ENCODE assay signal across 14 cellular contexts in the genomic region with DNA sequence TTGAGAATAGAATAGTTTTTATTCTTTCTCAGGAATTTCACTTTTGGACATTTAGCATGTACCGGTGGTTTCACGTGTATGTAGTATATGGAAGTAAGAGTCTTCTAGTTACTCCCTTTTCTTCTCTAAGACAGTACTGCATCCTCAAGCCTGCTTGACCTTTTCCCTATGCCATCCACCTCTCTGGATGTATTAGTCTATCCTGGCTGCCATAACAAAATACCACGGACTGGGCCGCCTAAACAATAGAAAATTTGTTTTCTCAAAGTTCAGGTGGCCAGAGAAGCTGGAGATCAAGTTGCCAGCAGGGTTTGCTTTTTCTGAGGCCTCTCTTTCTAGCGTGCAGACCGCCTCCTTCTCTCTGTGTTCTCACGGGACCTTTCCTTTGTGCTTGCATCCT. TPM values are rescaled to one million over a fixed set of nuclear protein-coding genes. Genes with fewer than 3 reads are reported as not detected.
A peak's percentile ranks its signal among the peaks of the same experiment; 100 is the strongest.
DNase-seq lines count a peak whose midpoint lies in the region; ATAC-seq and TF ChIP-seq lines count a peak whose summit lies in the region.
"Had no signal": no experiment of that assay in that cellular context is flagged by ENCODE, and none has a peak within 500 bp of the region (broad histone marks: within the 10 kb centered on the region; RNA-seq: fewer than 3 reads in every experiment).

No MANE protein-coding gene starts in this region.

- H3K9ac ChIP-seq in DND-41 (ENCODE audit: low read depth, low read length), result peak overlapping the region; percentile 84; the same call in 1 of the 2 replicates
- H3K9ac ChIP-seq: parathyroid adenoma had no signal

- H3K36me3 ChIP-seq in DND-41 (ENCODE audit: insufficient read depth, low read length), result peaks cover 20% of the 10 kb centered on the region
- H3K36me3 ChIP-seq: HAP-1, Peyer's patch had no signal

- no peaks in the 10 kb centered on the region for H3K9me3 Mint-ChIP-seq in activated T-cell treated with anti-CD3 and anti-CD28 coated beads, Interleukin-2, amount 50 U/mL, for 72 hours
- no peaks in the 10 kb centered on the region for H3K9me3 Mint-ChIP-seq in activated naive CD8-positive, alpha-beta T cell treated with anti-CD3 and anti-CD28 coated beads for 36 hours
- peaks cover 3% of the 10 kb centered on the region for H3K9me3 Mint-ChIP-seq in neural crest cell
- H3K9me3 Mint-ChIP-seq: stimulated activated memory B cell treated with anti-CD40 and anti-IgM and Interleukin-4, amounts not matched to agents 10 μg/mL and 1 μg/mL and 100 μg/mL, for 72 hours had no signal

- no peak for TF ChIP-seq CTCF in DND-41 (IDR thresholded peaks at IDR 0.05; ENCODE audit: borderline replicate concordance, extremely low read depth, low read length, poor library complexity, severe bottlenecking)
- no peak for TF ChIP-seq CTCF in neural crest cell (conservative IDR thresholded peaks at IDR 0.05)

- peaks cover 43% of the 10 kb centered on the region for H3K79me2 ChIP-seq in DND-41 (ENCODE audit: insufficient read depth, low read length)
- H3K79me2 ChIP-seq: parathyroid adenoma had no signal

- peaks cover 5% of the 10 kb centered on the region for H3K27me3 Mint-ChIP-seq in activated T-cell treated with anti-CD3 and anti-CD28 coated beads, Interleukin-2, amount 50 U/mL, for 72 hours (ENCODE audit: low read depth)
- H3K27me3 Mint-ChIP-seq in activated naive CD8-positive, alpha-beta T cell treated with anti-CD3 and anti-CD28 coated beads for 36 hours, result peaks cover 3% of the 10 kb centered on the region
- H3K27me3 Mint-ChIP-seq in neural crest cell (ENCODE audit: low read depth), result peaks cover 12% of the 10 kb centered on the region
- H3K27me3 Mint-ChIP-seq: stimulated activated memory B cell treated with anti-CD40 and anti-IgM and Interleukin-4, amounts not matched to agents 10 μg/mL and 1 μg/mL and 100 μg/mL, for 72 hours had no signal

- H4K20me1 ChIP-seq in DND-41 (ENCODE audit: insufficient read depth, low read length), result no peaks in the 10 kb centered on the region

- no peaks in the 10 kb centered on the region for H3K27me3 ChIP-seq in DND-41 (ENCODE audit: insufficient read depth, low read length, poor library complexity)
- H3K27me3 ChIP-seq: Peyer's patch had no signal

- peak overlapping the region; percentile 13 for H3K27ac ChIP-seq in DND-41 (ENCODE audit: low read length)

- peak overlapping the region; percentile 89 to 98 for H3K4me3 Mint-ChIP-seq in activated T-cell treated with anti-CD3 and anti-CD28 coated beads, Interleukin-2, amount 50 U/mL, for 72 hours
- peak overlapping the region; percentile 88 for H3K4me3 Mint-ChIP-seq in activated naive CD8-positive, alpha-beta T cell treated with anti-CD3 and anti-CD28 coated beads for 36 hours
- H3K4me3 Mint-ChIP-seq in neural crest cell, result peak overlapping the region; percentile 88

- peak overlapping the region; percentile 89 for H3K4me2 ChIP-seq in DND-41 (ENCODE audit: insufficient read depth, low read length)

- H3K27ac Mint-ChIP-seq in activated T-cell treated with anti-CD3 and anti-CD28 coated beads, Interleukin-2, amount 50 U/mL, for 72 hours, result no peak overlapping the region
- peak overlapping the region; percentile 63 for H3K27ac Mint-ChIP-seq in activated naive CD8-positive, alpha-beta T cell treated with anti-CD3 and anti-CD28 coated beads for 36 hours
- H3K27ac Mint-ChIP-seq in neural crest cell (ENCODE audit: unreplicated experiment), result no peak overlapping the region
- H3K27ac Mint-ChIP-seq: WTC11 had no signal

- peaks cover 7 to 8% of the 10 kb centered on the region in 2 donors for H3K36me3 Mint-ChIP-seq in activated T-cell treated with anti-CD3 and anti-CD28 coated beads, Interleukin-2, amount 50 U/mL, for 72 hours (ENCODE audit: insufficient read depth in 2 of 2)
- H3K36me3 Mint-ChIP-seq in activated naive CD8-positive, alpha-beta T cell treated with anti-CD3 and anti-CD28 coated beads for 36 hours, result peaks cover 8% of the 10 kb centered on the region
- H3K36me3 Mint-ChIP-seq in neural crest cell (ENCODE audit: low read depth), result peaks cover 4% of the 10 kb centered on the region

- ATAC-seq in activated T-cell treated with anti-CD3 and anti-CD28 coated beads, Interleukin-2, amount 50 U/mL, for 72 hours (replicated peaks in 1 of 2), result no peak
- ATAC-seq in DND-41 (ENCODE audit: insufficient read depth, low read depth), result no peak

- H3K9me3 ChIP-seq in DND-41 (ENCODE audit: insufficient read depth, low read length, severe bottlenecking), result peaks cover under 1% of the 10 kb centered on the region
- H3K9me3 ChIP-seq: HAP-1, Peyer's patch had no signal

- H3K4me1 ChIP-seq in DND-41 (ENCODE audit: insufficient read depth, low read length), result peaks cover 49% of the 10 kb centered on the region
- H3K4me1 ChIP-seq: parathyroid adenoma had no signal

- peaks cover 21% of the 10 kb centered on the region for H3K4me1 Mint-ChIP-seq in activated T-cell treated with anti-CD3 and anti-CD28 coated beads, Interleukin-2, amount 50 U/mL, for 72 hours (ENCODE audit: low read depth)
- H3K4me1 Mint-ChIP-seq in activated naive CD8-positive, alpha-beta T cell treated with anti-CD3 and anti-CD28 coated beads for 36 hours, result peaks cover 14% of the 10 kb centered on the region
- peaks cover 9% of the 10 kb centered on the region for H3K4me1 Mint-ChIP-seq in neural crest cell

- H3K4me3 ChIP-seq in DND-41 (ENCODE audit: low read depth in 1 of 2, low read length in 2 of 2), result no peak overlapping the region

- DNase-seq in activated T-cell treated with anti-CD3 and anti-CD28 coated beads, Interleukin-2, amount 50 U/mL, for 72 hours, result no peak
- no peak for DNase-seq in activated T-cell treated with anti-CD3 and anti-CD28 coated beads, Interleukin-2, amount 50 U/mL, for 48 hours
- DNase-seq in DND-41 (no peak), neural crest cell (ENCODE audit: low read depth, low spot score) (no peak), NCI-H748 treated with DMSO at 0.1 percent for 48 hours (lab: John Stamatoyannopoulos, UW) (no peak), NCI-H2081 (lab: John Stamatoyannopoulos, UW) (no peak), NCI-H345 treated with DMSO at 0.1 percent for 48 hours (lab: John Stamatoyannopoulos, UW; ENCODE audit: unreplicated experiment) (no peak)
- no peak for DNase-seq in activated naive CD8-positive, alpha-beta T cell treated with anti-CD3 and anti-CD28 coated beads for 36 hours
- DNase-seq: kidney had no signal

- H2AFZ ChIP-seq in DND-41 (ENCODE audit: low read depth, low read length), result no peak overlapping the region

RNA-seq across cellular contexts. Expression of gene CMPK2, which starts 1.3 kb away (rescaled TPM):
- total RNA-seq in activated T-cell treated with anti-CD3 and anti-CD28 coated beads, Interleukin-2, amount 50 U/mL, for 72 hours, result 10 to 100 TPM in 1 of 2 donors, 1 to 10 TPM in 1; 5.7 to 10.6 TPM
- total RNA-seq in activated naive CD8-positive, alpha-beta T cell treated with anti-CD3 and anti-CD28 coated beads for 36 hours, result 10 to 100 TPM; 11.8 to 13.2 TPM
- 2.2 and 3.3 TPM in 2 replicates for total RNA-seq in neural crest cell

RNA-seq across cellular contexts. Expression of gene RSAD2, which starts 10.6 kb away (rescaled TPM):
- total RNA-seq in activated T-cell treated with anti-CD3 and anti-CD28 coated beads, Interleukin-2, amount 50 U/mL, for 72 hours, result 10 to 100 TPM in 1 of 2 donors, 1 to 10 TPM in 1; 5.4 to 17.8 TPM
- total RNA-seq in activated naive CD8-positive, alpha-beta T cell treated with anti-CD3 and anti-CD28 coated beads for 36 hours, result 10 to 100 TPM in 1 of 2 experiments, 1 to 10 TPM in 1; 9.2 to 10.0 TPM
- 1.0 and 1.1 TPM in 2 replicates for total RNA-seq in neural crest cell
- total RNA-seq: WTC11 had no signal

RNA-seq across cellular contexts. Expression of gene RNF144A, which starts 50.2 kb away (rescaled TPM):
- 10 to 100 TPM; 52.1 to 73.9 TPM for total RNA-seq in activated T-cell treated with anti-CD3 and anti-CD28 coated beads, Interleukin-2, amount 50 U/mL, for 72 hours
- total RNA-seq in activated naive CD8-positive, alpha-beta T cell treated with anti-CD3 and anti-CD28 coated beads for 36 hours, result 10 to 100 TPM; 29.7 to 31.4 TPM
- 49.6 and 49.9 TPM in 2 replicates for total RNA-seq in neural crest cell
